In genomic region chr21:33078907-33079582, GRCh38 we compare ENCODE assay signal across 8 cellular contexts. TPM values are rescaled to one million over a fixed set of nuclear protein-coding genes. Genes with fewer than 3 reads are reported as not detected.
DNase-seq lines count a peak whose midpoint lies in the region; ATAC-seq and TF ChIP-seq lines count a peak whose summit lies in the region.

No MANE protein-coding gene starts in this region.

- DNase-seq in AG08396 (ENCODE audit: low spot score) (peak; percentile 66), NOMO-1 treated with dmso at 0.1 percent for 144 hours (lab: John Stamatoyannopoulos, UW; ENCODE audit: unreplicated experiment) (peak; percentile 80), breast epithelium (ENCODE audit: low spot score in 2 of 2) (peak in 1 of 2 donors; percentile 66), nucleus accumbens (lab: John Stamatoyannopoulos, UW) (peak in 54 of 56 donors; percentile 34 to 96 (median 84)), HAP-1 (ENCODE audit: low spot score in 2 of 2) (no peak), NCI-H1092 (lab: John Stamatoyannopoulos, UW) (no peak)

- H3K27me3 ChIP-seq in breast epithelium (peaks cover 0 to 8% of the 10 kb centered on the region in 2 donors), HAP-1 (ENCODE audit: low read depth) (no peaks in the 10 kb centered on the region)

- in situ Hi-C loops in HAP-1 (cut with MboI; ENCODE audit: low sequenced_read_pairs) = no loop called here

- peak overlapping the region; percentile 61 to 68 for H3K27ac ChIP-seq in breast epithelium

- peak in 1 of 3 donors; percentile 10 for TF ChIP-seq CTCF in breast epithelium (IDR thresholded peaks at IDR 0.05)

- no peaks in the 10 kb centered on the region for H3K9me3 ChIP-seq in breast epithelium
- H3K9me3 ChIP-seq in HAP-1 = no peaks in the 10 kb centered on the region

- no peaks in the 10 kb centered on the region for H3K36me3 ChIP-seq in breast epithelium
- H3K36me3 ChIP-seq in HAP-1 (replicated peaks) = no peaks in the 10 kb centered on the region

- TF ChIP-seq POLR2A in breast epithelium (IDR thresholded peaks at IDR 0.05) = no peak

- ATAC-seq in GM18520 (IDR thresholded peaks at IDR 0.05; ENCODE audit: unreplicated experiment) = peak; percentile 94
- ATAC-seq in HG02852 (IDR thresholded peaks at IDR 0.05; ENCODE audit: unreplicated experiment) = peak; percentile 99

- intact Hi-C loops in breast epithelium (cut with DNase I; ENCODE audit: low total_unique reads) = no loop called here

- H3K4me3 ChIP-seq in breast epithelium = no peak overlapping the region
- no peak overlapping the region for H3K4me3 ChIP-seq in HAP-1

- no peaks in the 10 kb centered on the region for H3K4me1 ChIP-seq in breast epithelium
- H3K4me1 ChIP-seq in HAP-1 = peaks cover 12% of the 10 kb centered on the region

RNA-seq across cellular contexts. Expression of gene OLIG1, which starts 9.1 kb away (rescaled TPM):
- not detected for total RNA-seq in breast epithelium

RNA-seq across cellular contexts. Expression of gene OLIG2, which starts 53.3 kb away (rescaled TPM):
- total RNA-seq in breast epithelium = not detected

Comparison
In these comparisons a context has a peak if more than half of its experiments do, and no peak if none do; other contexts are left out.
1. DNase-seq: peak in AG08396 (single experiment), NOMO-1 treated with dmso at 0.1 percent for 144 hours (single experiment) and nucleus accumbens (54 of 56); none in HAP-1 (0 of 2) and NCI-H1092 (single experiment).